ENCODE assay signal across 14 cellular contexts in the genomic region with DNA sequence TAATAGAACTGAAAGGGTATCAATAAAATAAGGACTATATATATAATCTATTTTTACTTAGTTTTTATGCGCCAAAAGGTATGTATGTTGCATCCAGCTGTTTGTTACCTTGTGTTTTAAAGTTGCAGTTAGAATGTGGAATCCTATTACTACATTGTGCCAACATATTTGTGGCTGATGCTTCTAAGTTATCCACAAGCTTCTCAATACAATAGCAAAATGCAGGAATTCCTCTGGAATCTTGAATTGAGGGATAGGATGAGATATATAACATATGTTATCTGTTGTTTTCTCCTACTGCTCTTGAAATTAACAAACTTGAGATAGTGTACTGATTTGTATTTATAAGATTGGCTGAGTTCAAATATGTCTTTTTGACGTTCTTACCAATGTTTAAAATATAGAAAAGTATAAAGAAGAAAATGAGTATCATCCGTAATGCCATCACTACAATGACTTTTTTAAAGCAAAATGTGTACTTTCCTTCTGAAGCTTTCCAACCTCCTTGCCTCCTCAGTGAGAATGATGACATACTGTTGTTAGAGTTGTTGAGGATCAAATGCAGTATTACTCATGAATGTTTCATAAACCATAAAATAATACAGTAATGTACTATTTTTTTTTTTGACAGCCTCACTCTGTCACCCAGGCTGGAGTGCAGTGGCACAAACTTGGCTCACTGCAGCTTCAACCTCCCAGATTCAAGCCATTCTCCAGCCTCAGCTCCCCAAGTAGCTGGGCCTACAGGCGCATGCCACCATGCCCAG. TPM values are rescaled to one million over a fixed set of nuclear protein-coding genes. Genes with fewer than 3 reads are reported as not detected.
DNase-seq lines count a peak whose midpoint lies in the region; ATAC-seq, FAIRE-seq and TF ChIP-seq lines count a peak whose summit lies in the region.
"Had no signal": no experiment of that assay in that cellular context is flagged by ENCODE, and none has a peak within 500 bp of the region (broad histone marks: within the 10 kb centered on the region; RNA-seq: fewer than 3 reads in every experiment).

No MANE protein-coding gene starts in this region.

- no peaks in the 10 kb centered on the region for H3K27me3 Mint-ChIP-seq in activated T-helper 17 cell treated with anti-CD3 and anti-CD28 coated beads, Interleukin-2, amount 50 U/mL, for 72 hours
- no peaks in the 10 kb centered on the region for H3K27me3 Mint-ChIP-seq in type B pancreatic cell

- H3K9me3 Mint-ChIP-seq in activated naive CD4-positive, alpha-beta T cell treated with anti-CD3 and anti-CD28 coated beads, Interleukin-2, amount 50 U/mL, for 72 hours, result no peaks in the 10 kb centered on the region
- H3K9me3 Mint-ChIP-seq in activated T-helper 17 cell treated with anti-CD3 and anti-CD28 coated beads, Interleukin-2, amount 50 U/mL, for 72 hours, result no peaks in the 10 kb centered on the region
- H3K9me3 Mint-ChIP-seq in type B pancreatic cell, result no peaks in the 10 kb centered on the region

- TF ChIP-seq POLR2A in GM12891 (IDR thresholded peaks at IDR 0.05; ENCODE audit: low read depth, low read length), result no peak

- CTCF ChIA-PET in HEK293T (lab: Yijun Ruan, JAX), result interaction anchor here (0.6 kb wide), 1 partner anchor 260 kb away, joined by 3 read pairs; no protein-coding TSS in a partner anchor

- H3K36me3 Mint-ChIP-seq in activated naive CD4-positive, alpha-beta T cell treated with anti-CD3 and anti-CD28 coated beads, Interleukin-2, amount 50 U/mL, for 72 hours, result peaks cover 19 to 37% of the 10 kb centered on the region in 2 donors
- H3K36me3 Mint-ChIP-seq in activated T-helper 17 cell treated with anti-CD3 and anti-CD28 coated beads, Interleukin-2, amount 50 U/mL, for 72 hours (ENCODE audit: low read depth), result peaks cover 98% of the 10 kb centered on the region
- H3K36me3 Mint-ChIP-seq in type B pancreatic cell, result peaks cover 31% of the 10 kb centered on the region

- no peak for FAIRE-seq in GM12891 (lab: Jason Lieb, UNC)
- FAIRE-seq: frontal cortex had no signal

- peak overlapping the region in 1 of 2 donors; percentile 100 for H3K27ac Mint-ChIP-seq in activated naive CD4-positive, alpha-beta T cell treated with anti-CD3 and anti-CD28 coated beads, Interleukin-2, amount 50 U/mL, for 72 hours
- peak overlapping the region; percentile 71 for H3K27ac Mint-ChIP-seq in activated T-helper 17 cell treated with anti-CD3 and anti-CD28 coated beads, Interleukin-2, amount 50 U/mL, for 72 hours
- H3K27ac Mint-ChIP-seq in type B pancreatic cell, result no peak overlapping the region

- no peak overlapping the region for H3K4me3 ChIP-seq in fibroblast of the aortic adventitia (ENCODE audit: low read depth, low read length)
- H3K4me3 ChIP-seq: SK-N-MC had no signal

- ATAC-seq in activated naive CD4-positive, alpha-beta T cell treated with anti-CD3 and anti-CD28 coated beads, Interleukin-2, amount 50 U/mL, for 72 hours, result peak; percentile 45 to 69
- ATAC-seq in activated T-helper 17 cell treated with anti-CD3 and anti-CD28 coated beads, Interleukin-2, amount 50 U/mL, for 72 hours (replicated peaks), result peak; percentile 60

- peak overlapping the region; percentile 44 for H3K4me3 Mint-ChIP-seq in activated T-helper 17 cell treated with anti-CD3 and anti-CD28 coated beads, Interleukin-2, amount 50 U/mL, for 72 hours
- H3K4me3 Mint-ChIP-seq in type B pancreatic cell, result peak overlapping the region; percentile 17

- TF ChIP-seq CTCF in fibroblast of the aortic adventitia (IDR thresholded peaks at IDR 0.05; ENCODE audit: insufficient read depth, low read length) (no peak), type B pancreatic cell (conservative IDR thresholded peaks at IDR 0.05) (no peak)

- peaks cover 51% of the 10 kb centered on the region for H3K4me1 Mint-ChIP-seq in activated T-helper 17 cell treated with anti-CD3 and anti-CD28 coated beads, Interleukin-2, amount 50 U/mL, for 72 hours
- peaks cover 57% of the 10 kb centered on the region for H3K4me1 Mint-ChIP-seq in type B pancreatic cell (ENCODE audit: unreplicated experiment)

- DNase-seq in activated naive CD4-positive, alpha-beta T cell treated with anti-CD3 and anti-CD28 coated beads, Interleukin-2, amount 50 U/mL, for 72 hours (ENCODE audit: low spot score in 2 of 2), result no peak
- DNase-seq in activated naive CD4-positive, alpha-beta T cell (lab: John Stamatoyannopoulos, UW), result no peak
- DNase-seq in fibroblast of the aortic adventitia (ENCODE audit: low read depth) (peak; percentile 78), type B pancreatic cell (ENCODE audit: extremely low spot score, unreplicated experiment) (no peak), GM12891 (ENCODE audit: insufficient read length, low spot score) (no peak), SW 1271 (lab: John Stamatoyannopoulos, UW) (no peak), HEK293T (ENCODE audit: extremely low spot score) (no peak)
- DNase-seq: NCI-H524; posterior cingulate gyrus; stimulated activated CD4-positive, alpha-beta T cell treated with anti-CD3 and anti-CD28 coated beads, Interleukin-2, amount 100 ng/mL, for 48 hours; substantia nigra had no signal

- POLR2A ChIA-PET in HEK293T (lab: Yijun Ruan, JAX), result no interaction called here

TF ChIP-seq in GM12891, 5 proteins besides CTCF, POLR2A, EP300 and RAD21:
- TF ChIP-seq POU2F2 (IDR thresholded peaks at IDR 0.05; ENCODE audit: low read depth, low read length), result no peak
- no peak for TF ChIP-seq TAF1 (IDR thresholded peaks at IDR 0.05; ENCODE audit: low read depth, low read length)

TF ChIP-seq in HEK293T, 16 proteins besides CTCF, POLR2A, EP300 and RAD21:
- TF ChIP-seq L3MBTL2 (conservative IDR thresholded peaks at IDR 0.05) (no peak), BHLHE40 (IDR thresholded peaks at IDR 0.05; ENCODE audit: borderline replicate concordance) (no peak), ZNF384 (IDR thresholded peaks at IDR 0.05) (no peak), CTBP1 (IDR thresholded peaks at IDR 0.05; ENCODE audit: borderline replicate concordance) (no peak), SP1 (IDR thresholded peaks at IDR 0.05) (no peak), TARDBP (IDR thresholded peaks at IDR 0.05) (no peak), NFRKB (IDR thresholded peaks at IDR 0.05) (no peak), SUZ12 (IDR thresholded peaks at IDR 0.05) (no peak), ELF4 (IDR thresholded peaks at IDR 0.05) (no peak), LEF1 (IDR thresholded peaks at IDR 0.05; ENCODE audit: borderline replicate concordance) (no peak), FOXA1 (IDR thresholded peaks at IDR 0.05) (no peak), HDGF (IDR thresholded peaks at IDR 0.05; ENCODE audit: borderline replicate concordance) (no peak)

RNA-seq across cellular contexts. Expression of a gene that starts 6.6 kb away (rescaled TPM):
- 100 to 1,000 TPM; 182 to 232 TPM for total RNA-seq in activated naive CD4-positive, alpha-beta T cell treated with anti-CD3 and anti-CD28 coated beads, Interleukin-2, amount 50 U/mL, for 72 hours
- 100 to 1,000 TPM; 158 to 238 TPM for total RNA-seq in activated T-helper 17 cell treated with anti-CD3 and anti-CD28 coated beads, Interleukin-2, amount 50 U/mL, for 72 hours
- 256 and 294 TPM in 2 replicates for total RNA-seq in fibroblast of the aortic adventitia (ENCODE audit: low replicate concordance)
- total RNA-seq in type B pancreatic cell (ENCODE audit: low replicate concordance), result 110 and 151 TPM in 2 replicates
- polyA plus RNA-seq in GM12891 (2012; ENCODE audit: low read depth, missing spikeins), result 75.0 TPM
